In genomic region chr2:113283704-113284284, GRCh38 we compare ENCODE assay signal across 10 cellular contexts. TPM values are rescaled to one million over a fixed set of nuclear protein-coding genes. Genes with fewer than 3 reads are reported as not detected.
A peak's percentile ranks its signal among the peaks of the same experiment; 100 is the strongest.
DNase-seq lines count a peak whose midpoint lies in the region; ATAC-seq and TF ChIP-seq lines count a peak whose summit lies in the region.
"Had no signal": no experiment of that assay in that cellular context is flagged by ENCODE, and none has a peak within 500 bp of the region (broad histone marks: within the 10 kb centered on the region; RNA-seq: fewer than 3 reads in every experiment).

No MANE protein-coding gene starts in this region.

- ATAC-seq in HCT116 (peak; percentile 85), GM19351 (IDR thresholded peaks at IDR 0.05; ENCODE audit: unreplicated experiment) (no peak), GM18873 (IDR thresholded peaks at IDR 0.05; ENCODE audit: low FRiP score, unreplicated experiment) (no peak)

- no peak for TF ChIP-seq POLR2A in HCT116 (IDR thresholded peaks at IDR 0.05; ENCODE audit: borderline replicate concordance, extremely low read depth, insufficient read depth, insufficient read length)

- no peaks in the 10 kb centered on the region for H3K27me3 ChIP-seq in HCT116 (ENCODE audit: insufficient read depth, low read length)

- TF ChIP-seq RAD21 in HCT116 (IDR thresholded peaks at IDR 0.05; ENCODE audit: low read depth): 0 out of 2 replicates have a peak, but pooled peaks have one; percentile 12

- H3K9me3 ChIP-seq in HCT116 (ENCODE audit: control insufficient read depth in 1 of 2, insufficient read depth in 1 of 2, low read depth in 1 of 2, low read length in 2 of 2): no peaks in the 10 kb centered on the region

- no peaks in the 10 kb centered on the region for H3K9me2 ChIP-seq in HCT116 (ENCODE audit: insufficient read depth)

- H4K20me1 ChIP-seq in HCT116 (ENCODE audit: insufficient read depth): no peaks in the 10 kb centered on the region

- peak overlapping the region; percentile 61 for H3K9ac ChIP-seq in HCT116 (ENCODE audit: low read length)

- no peaks in the 10 kb centered on the region for H3K36me3 ChIP-seq in HCT116 (ENCODE audit: control insufficient read depth in 1 of 2, insufficient read depth in 2 of 2, low read length in 2 of 2)

- CTCF ChIA-PET in HCT116 (lab: Charles Lee): interaction anchor here (0.9 to 1.3 kb wide), 2 partner anchors 34 to 80 kb away, joined by 3 to 5 read pairs; no protein-coding TSS in a partner anchor

- POLR2A ChIA-PET in HCT116 (lab: Charles Lee): interaction anchor here (1.0 to 1.6 kb wide), 2 partner anchors 33 to 48 kb away, joined by 3 to 4 read pairs; no protein-coding TSS in a partner anchor

- intact Hi-C loops in HCT116 (cut with micrococcal nuclease): no loop called here

- peak overlapping the region; percentile 2 to 4; a peak in 1 of 4 replicates for H3K4me3 ChIP-seq in HCT116 (replicated peaks in 1 of 2; ENCODE audit: low read depth in 1 of 2, low read length in 2 of 2)
- no peak overlapping the region for H3K4me3 ChIP-seq in astrocyte of the cerebellum (ENCODE audit: low read depth, low read length)

- peak overlapping the region; percentile 82 for H2AFZ ChIP-seq in HCT116 (ENCODE audit: low read depth, low read length, poor library complexity, severe bottlenecking)

- RAD21 ChIA-PET in HCT116 (lab: Charles Lee; ENCODE audit: low non-redundant PET in 1 of 2, low total read pairs in 2 of 2, uncharacterized antibody in 2 of 2, unreplicated experiment in 2 of 2): interaction anchor here in 1 of 2 experiments (0.7 kb wide), 1 partner anchor 24 kb away, joined by 3 read pairs; no protein-coding TSS in a partner anchor

- in situ Hi-C loops in astrocyte of the cerebellum (cut with HindIII; ENCODE audit: low sequenced_read_pairs): no loop called here

- no TSS peak for BruUV-seq in HCT116 (replicated peaks; lab: Mats Ljungman, UMichigan)

- peaks cover 59 to 67% of the 10 kb centered on the region in 2 experiments for H3K4me1 ChIP-seq in HCT116 (ENCODE audit: control insufficient read depth in 1 of 2, insufficient read depth in 2 of 2, low read length in 2 of 2)

- TF ChIP-seq CTCF in HCT116 (IDR thresholded peaks at IDR 0.05 in 2 of 3, conservative IDR thresholded peaks at IDR 0.05 in 1 of 3; ENCODE audit: borderline replicate concordance in 1 of 3, insufficient read depth in 1 of 3, low read depth in 2 of 3, low read length in 2 of 3) (no peak), astrocyte of the cerebellum (IDR thresholded peaks at IDR 0.05; ENCODE audit: low read depth, low read length, missing control alignments) (no peak)

- DNase-seq in HCT116 (ENCODE audit: low read depth, low spot score) (peak; percentile 68), astrocyte of the cerebellum (ENCODE audit: low read depth) (peak; percentile 92), islet precursor cell (peak; percentile 83), smooth muscle cell of the brain vasculature (ENCODE audit: low read depth, low spot score) (peak; percentile 81), activated gamma-delta T cell (lab: John Stamatoyannopoulos, UW) (no peak), NCI-H748 treated with DMSO at 0.1 percent for 48 hours (lab: John Stamatoyannopoulos, UW) (no peak)
- DNase-seq: activated effector memory CD4-positive, alpha-beta T cell treated with Interleukin-2 at 50 U/mL for 16 hours; NCI-H1930 had no signal

- H3K79me2 ChIP-seq in HCT116 (ENCODE audit: insufficient read depth, low read length): no peaks in the 10 kb centered on the region

- peak overlapping the region; percentile 99 for H3K27ac ChIP-seq in HCT116 (ENCODE audit: low read depth, low read length)

- peak overlapping the region; percentile 70 for H3K4me2 ChIP-seq in HCT116 (ENCODE audit: low read length)

TF ChIP-seq in HCT116, 20 proteins besides CTCF, POLR2A, EP300 and RAD21:
- no peak for TF ChIP-seq TCF7L2 (IDR thresholded peaks at IDR 0.05; ENCODE audit: borderline replicate concordance, extremely low read depth, insufficient read depth, insufficient read length)
- TF ChIP-seq, protein P1, sequence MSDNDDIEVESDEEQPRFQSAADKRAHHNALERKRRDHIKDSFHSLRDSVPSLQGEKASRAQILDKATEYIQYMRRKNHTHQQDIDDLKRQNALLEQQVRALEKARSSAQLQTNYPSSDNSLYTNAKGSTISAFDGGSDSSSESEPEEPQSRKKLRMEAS (IDR thresholded peaks at IDR 0.05): peak; percentile 60; the same call in 1 of the 2 replicates
- peak; percentile 68 for TF ChIP-seq JUND (IDR thresholded peaks at IDR 0.05)
- peak; percentile 29; the same call in 1 of the 2 replicates for TF ChIP-seq ZFX (IDR thresholded peaks at IDR 0.05)
- TF ChIP-seq SP1 (IDR thresholded peaks at IDR 0.05; ENCODE audit: low read depth): peak; percentile 85
- peak; percentile 71 for TF ChIP-seq POLR2AphosphoS5 (IDR thresholded peaks at IDR 0.05; ENCODE audit: low read depth, low read length)
- 0 out of 2 replicates have a peak, but pooled peaks have one; percentile 30 for TF ChIP-seq SRF (IDR thresholded peaks at IDR 0.05; ENCODE audit: low read depth)
- no peak; the same call in 1 of the 2 replicates for TF ChIP-seq CBX3 (IDR thresholded peaks at IDR 0.05; ENCODE audit: low read depth)
- TF ChIP-seq FOSL1 (IDR thresholded peaks at IDR 0.05; ENCODE audit: low read depth): peak; percentile 51; the same call in 1 of the 2 replicates
TF ChIP-seq in HCT116: peak in this region for 7.

RNA-seq across cellular contexts. Expression of gene PAX8, which starts 5.1 kb away (rescaled TPM):
- total RNA-seq in HCT116 (2021; ENCODE audit: unreplicated experiment): 4.4 TPM
- polyA plus RNA-seq in HCT116 (2012): 11.9 and 15.6 TPM in 2 replicates

Comparison
In these comparisons a context has a peak if more than half of its experiments do, and no peak if none do; other contexts are left out.
1. DNase-seq: peak in HCT116 (single experiment), astrocyte of the cerebellum (single experiment), islet precursor cell (single experiment) and smooth muscle cell of the brain vasculature (single experiment); none in activated gamma-delta T cell (single experiment) and NCI-H748 treated with DMSO at 0.1 percent for 48 hours (single experiment).